In genomic region chr21:42991992-42992740, GRCh38 we compare ENCODE assay signal across 8 cellular contexts. TPM values are rescaled to one million over a fixed set of nuclear protein-coding genes. Genes with fewer than 3 reads are reported as not detected.
DNase-seq lines count a peak whose midpoint lies in the region; ATAC-seq and TF ChIP-seq lines count a peak whose summit lies in the region.

No MANE protein-coding gene starts in this region.

- H3K27me3 ChIP-seq in GM23338 (ENCODE audit: insufficient read depth) (no peaks in the 10 kb centered on the region), heart right ventricle (no peaks in the 10 kb centered on the region)

- peaks cover 21% of the 10 kb centered on the region for H3K79me2 ChIP-seq in GM23338 (replicated peaks; ENCODE audit: insufficient read depth)

- H3K36me3 Mint-ChIP-seq in GM23338 (ENCODE audit: low read depth) (peaks cover 17% of the 10 kb centered on the region), WTC11 (peaks cover 6% of the 10 kb centered on the region)

- H3K27me3 Mint-ChIP-seq in GM23338 (ENCODE audit: insufficient read depth, low read depth, poor library complexity) (peaks cover 15% of the 10 kb centered on the region), WTC11 (ENCODE audit: low read depth) (no peaks in the 10 kb centered on the region)

- H3K4me1 ChIP-seq in GM23338 (ENCODE audit: insufficient read depth) (peaks cover 28% of the 10 kb centered on the region), heart right ventricle (peaks cover 0 to 21% (median 15%) of the 10 kb centered on the region in 9 donors)

- ATAC-seq in GM23338 (peak; percentile 21), WTC11 (peak; percentile 34), heart right ventricle (peak; percentile 82 to 94 (median 92)), sciatic nerve (peak; percentile 60), GM21360 (IDR thresholded peaks at IDR 0.05; ENCODE audit: unreplicated experiment) (no peak), GM21526 (IDR thresholded peaks at IDR 0.05; ENCODE audit: low FRiP score, unreplicated experiment) (no peak)

- H3K4me3 Mint-ChIP-seq in GM23338, result no peak overlapping the region
- no peak overlapping the region for H3K4me3 Mint-ChIP-seq in WTC11

- no peaks in the 10 kb centered on the region for H3K9me2 ChIP-seq in GM23338 (ENCODE audit: insufficient read depth)

- TF ChIP-seq CTCF in GM23338 (conservative IDR thresholded peaks at IDR 0.05; ENCODE audit: low read depth in 2 of 2) (no peak), WTC11 (IDR thresholded peaks at IDR 0.05) (no peak), heart right ventricle (IDR thresholded peaks at IDR 0.05) (no peak)

- in situ Hi-C loops in KBM-7 (cut with MboI; ENCODE audit: low pct_unique_long_range_greater_than_20kb, low sequenced_read_pairs), result no loop called here

- POLR2A ChIA-PET in WTC11 (lab: Charles Lee), result interaction anchor here (1.0 to 2.7 kb wide), 4 partner anchors 10 to 21 kb away, joined by 3 to 10 read pairs (median 4); partner anchors contain the start of gene PKNOX1

- CTCF ChIA-PET in WTC11 (lab: Charles Lee), result interaction anchor here (0.7 to 1.3 kb wide), 3 partner anchors 11 to 69 kb away, joined by 3 to 4 read pairs (median 3); no protein-coding TSS in a partner anchor

- H3K9me3 Mint-ChIP-seq in GM23338 (peaks cover 3% of the 10 kb centered on the region), WTC11 (peaks cover 5% of the 10 kb centered on the region)

- H3K4me3 ChIP-seq in GM23338 (no peak overlapping the region), heart right ventricle (no peak overlapping the region)

- peak overlapping the region; percentile 74 for H3K27ac ChIP-seq in GM23338 (ENCODE audit: low read depth)
- H3K27ac ChIP-seq in heart right ventricle, result peak overlapping the region; percentile 0 to 86 (median 73)

- DNase-seq in GM23338 (ENCODE audit: low spot score) (peak; percentile 46), WTC11 (ENCODE audit: low spot score) (no peak), heart right ventricle (peak; percentile 37 to 81), sciatic nerve (ENCODE audit: low spot score) (no peak), KBM-7 (no peak)
- DNase-seq in stimulated activated CD8-positive, alpha-beta memory T cell treated with anti-CD3 and anti-CD28 coated beads, Interleukin-4, amount 100 ng/mL, for 48 hours, result no peak

- 0 out of 2 replicates have a peak overlapping the region, but pooled peaks have one; percentile 16 for H3K4me2 ChIP-seq in GM23338

- 21 to 27% methylated on average over 16 of the region's 16 CpGs for whole genome bisulfite sequencing in heart right ventricle, 2 donors

- peaks cover 26% of the 10 kb centered on the region for H3F3A ChIP-seq in GM23338 (replicated peaks; ENCODE audit: low read depth)

- no peaks in the 10 kb centered on the region for H4K20me1 ChIP-seq in GM23338 (replicated peaks; ENCODE audit: insufficient read depth)

- H3K36me3 ChIP-seq in GM23338 (ENCODE audit: insufficient read depth), result peaks cover 3% of the 10 kb centered on the region; the same call in 1 of the 2 replicates
- H3K36me3 ChIP-seq in heart right ventricle, result no peaks in the 10 kb centered on the region

- H3K27ac Mint-ChIP-seq in GM23338 (0 out of 2 replicates have a peak overlapping the region, but pooled peaks have one; percentile 56), WTC11 (peak overlapping the region; percentile 92)

- intact Hi-C loops in heart right ventricle (cut with DNase I) (no loop called here), sciatic nerve (cut with DNase I) (no loop called here)

- H2AFZ ChIP-seq in GM23338, result no peak overlapping the region

- H3K4me1 Mint-ChIP-seq in GM23338, result peaks cover 27% of the 10 kb centered on the region
- peaks cover 41% of the 10 kb centered on the region for H3K4me1 Mint-ChIP-seq in WTC11

- H3K9me3 ChIP-seq in heart right ventricle, result no peaks in the 10 kb centered on the region

TF ChIP-seq in WTC11, 78 proteins besides CTCF, POLR2A, EP300 and RAD21:
- no peak for TF ChIP-seq AFF4 (CRISPR knock-in tag; IDR thresholded peaks at IDR 0.05; ENCODE audit: borderline replicate concordance)
- TF ChIP-seq ZBTB21 (CRISPR knock-in tag; IDR thresholded peaks at IDR 0.05; ENCODE audit: borderline replicate concordance), result no peak
- TF ChIP-seq SP1 (CRISPR knock-in tag; conservative IDR thresholded peaks at IDR 0.05), result 0 out of 2 replicates have a peak, but pooled peaks have one; percentile 28

RNA-seq across cellular contexts. Expression of gene PKNOX1, which starts 17.8 kb away (rescaled TPM):
- 21.9 and 29.9 TPM in 2 replicates for total RNA-seq in GM23338 (2014; rRNA removed; shearing (Covaris generic))
- polyA plus RNA-seq in GM23338 (2016; fragmentation: Nextera tagmentation; extraction: Ambion mirVana), result 76.7 and 79.9 TPM in 2 replicates
- 21.2 to 25.2 TPM (median 23.0 TPM) in 3 replicates for total RNA-seq in WTC11 (2021)
- total RNA-seq in heart right ventricle, result 10 to 100 TPM in 2 of 10 donors, 1 to 10 TPM in 8; 5.0 to 11.6 (median 7.7) TPM
- polyA plus RNA-seq in heart right ventricle, result 1 to 10 TPM; 5.8 to 6.0 TPM
- total RNA-seq in sciatic nerve, result 23.1 TPM

Comparison
In these comparisons a context has a peak if more than half of its experiments do, and no peak if none do; other contexts are left out.
1. ATAC-seq: peak in GM23338 (single experiment), WTC11 (single experiment), heart right ventricle (8 of 8) and sciatic nerve (single experiment); none in GM21360 (single experiment) and GM21526 (single experiment).
2. DNase-seq: peak in GM23338 (single experiment) and heart right ventricle (2 of 2); none in WTC11 (single experiment), sciatic nerve (single experiment), KBM-7 (single experiment) and stimulated activated CD8-positive, alpha-beta memory T cell treated with anti-CD3 and anti-CD28 coated beads, Interleukin-4, amount 100 ng/mL, for 48 hours (single experiment).